ENCODE assay signal across 8 cellular contexts in genomic region chr5:151449288-151449687, GRCh38. TPM values are rescaled to one million over a fixed set of nuclear protein-coding genes. Genes with fewer than 3 reads are reported as not detected.
DNase-seq lines count a peak whose midpoint lies in the region; ATAC-seq, FAIRE-seq and TF ChIP-seq lines count a peak whose summit lies in the region.

No MANE protein-coding gene starts in this region.

- H3K4me1 ChIP-seq in A549 = peaks cover 16% of the 10 kb centered on the region
- peaks cover 24% of the 10 kb centered on the region for H3K4me1 ChIP-seq in GM23248 (ENCODE audit: insufficient read depth)
- H3K4me1 ChIP-seq in lower lobe of right lung = peaks cover 21% of the 10 kb centered on the region
- peaks cover 10 to 22% (median 17%) of the 10 kb centered on the region in 4 donors for H3K4me1 ChIP-seq in esophagus muscularis mucosa

- intact Hi-C loops in lower lobe of right lung (cut with DNase I) (loop anchor here (10.0 kb wide), 1 partner anchor 206 kb away; no protein-coding TSS in a partner anchor), esophagus muscularis mucosa (cut with DNase I) (loop anchor here (2.0 kb wide), 1 partner anchor 204 kb away; no protein-coding TSS in a partner anchor)

- H3K4me3 ChIP-seq in A549 (no peak overlapping the region), GM23248 (peak overlapping the region; percentile 81), lower lobe of right lung (peak overlapping the region; percentile 88), esophagus muscularis mucosa (peak overlapping the region in 1 of 4 donors; percentile 87)

- no peak for DNase-seq in A549 (ENCODE audit: low read depth in 1 of 2, low spot score in 1 of 2)
- no peak for DNase-seq in GM23248
- DNase-seq in lower lobe of right lung = no peak
- no peak for DNase-seq in activated CD8-positive, alpha-beta memory T cell treated with anti-CD3 and anti-CD28 coated beads, Interleukin-2, amount 50 U/mL, for 48 hours
- no peak for DNase-seq in HTR-8/SVneo (ENCODE audit: insufficient read length, low spot score)
- no peak for DNase-seq in T-helper 9 cell
- no peak for DNase-seq in esophagus muscularis mucosa (ENCODE audit: extremely low spot score)

- no peak for TF ChIP-seq CTCF in A549 (IDR thresholded peaks at IDR 0.05)
- TF ChIP-seq CTCF in lower lobe of right lung (IDR thresholded peaks at IDR 0.05) = no peak
- no peak for TF ChIP-seq CTCF in esophagus muscularis mucosa (IDR thresholded peaks at IDR 0.05)

- H3K36me3 Mint-ChIP-seq in activated T-helper 17 cell treated with anti-CD3 and anti-CD28 coated beads, Interleukin-2, amount 50 U/mL, for 72 hours (ENCODE audit: low read depth) = peaks cover 10% of the 10 kb centered on the region

- ATAC-seq in A549 = no peak
- no peak for ATAC-seq in activated T-helper 17 cell treated with anti-CD3 and anti-CD28 coated beads, Interleukin-2, amount 50 U/mL, for 72 hours (replicated peaks)
- ATAC-seq in lower lobe of right lung = no peak

- H3F3A ChIP-seq in GM23248 (ENCODE audit: insufficient read depth) = peaks cover 20% of the 10 kb centered on the region

- peaks cover 44% of the 10 kb centered on the region for H3K79me2 ChIP-seq in GM23248 (ENCODE audit: insufficient read depth)

- CTCF ChIA-PET in A549 (lab: Yijun Ruan, JAX) = interaction anchor here (0.7 to 5.2 kb wide), 9 partner anchors 10 to 693 kb away, joined by 3 to 83 read pairs (median 10); no protein-coding TSS in a partner anchor

- no peaks in the 10 kb centered on the region for H3K9me3 Mint-ChIP-seq in activated T-helper 17 cell treated with anti-CD3 and anti-CD28 coated beads, Interleukin-2, amount 50 U/mL, for 72 hours

- peaks cover 24% of the 10 kb centered on the region for H3K4me1 Mint-ChIP-seq in activated T-helper 17 cell treated with anti-CD3 and anti-CD28 coated beads, Interleukin-2, amount 50 U/mL, for 72 hours

- peak overlapping the region; percentile 89 for H2AFZ ChIP-seq in GM23248

- no peak for TF ChIP-seq EP300 in A549 (IDR thresholded peaks at IDR 0.05)
- TF ChIP-seq EP300 in esophagus muscularis mucosa (IDR thresholded peaks at IDR 0.05) = no peak

- FAIRE-seq in A549 (lab: Jason Lieb, UNC) (no peak), HTR-8/SVneo (lab: Jason Lieb, UNC) (no peak)

- H3K36me3 ChIP-seq in GM23248 (ENCODE audit: low read depth) (no peaks in the 10 kb centered on the region), lower lobe of right lung (no peaks in the 10 kb centered on the region), esophagus muscularis mucosa (no peaks in the 10 kb centered on the region)

- TF ChIP-seq RAD21 in A549 (conservative IDR thresholded peaks at IDR 0.05 in 1 of 2, IDR thresholded peaks at IDR 0.05 in 1 of 2) = no peak

- H3K27me3 ChIP-seq in GM23248 (replicated peaks; ENCODE audit: insufficient read depth) = no peaks in the 10 kb centered on the region
- H3K27me3 ChIP-seq in lower lobe of right lung (ENCODE audit: low read depth) = no peaks in the 10 kb centered on the region
- H3K27me3 ChIP-seq in esophagus muscularis mucosa = no peaks in the 10 kb centered on the region

- no peak for TF ChIP-seq POLR2A in A549 (IDR thresholded peaks at IDR 0.05; ENCODE audit: low read length)
- no peak for TF ChIP-seq POLR2A in esophagus muscularis mucosa (IDR thresholded peaks at IDR 0.05; ENCODE audit: low read depth)

- no peak overlapping the region for H3K27ac Mint-ChIP-seq in activated T-helper 17 cell treated with anti-CD3 and anti-CD28 coated beads, Interleukin-2, amount 50 U/mL, for 72 hours

- H3K4me2 ChIP-seq in A549 (peak overlapping the region; percentile 92; the same call in 1 of the 3 replicates), GM23248 (ENCODE audit: unreplicated experiment) (peak overlapping the region; percentile 76)

- 85% methylated on average over 7 of the region's 7 CpGs for WGBS in A549 (ENCODE audit: missing lambda C conversion rate)
- 38 to 40% methylated on average over 7 of the region's 7 CpGs for WGBS in GM23248 (ENCODE audit: low coverage in 1 of 2, low lambda C conversion rate in 2 of 2, missing lambda C conversion rate in 2 of 2), 2 experiments
- 72% methylated on average over 7 of the region's 7 CpGs for WGBS in esophagus muscularis mucosa

- H3K27me3 Mint-ChIP-seq in activated T-helper 17 cell treated with anti-CD3 and anti-CD28 coated beads, Interleukin-2, amount 50 U/mL, for 72 hours = peaks cover 7% of the 10 kb centered on the region

- H3K9me2 ChIP-seq in GM23248 (ENCODE audit: insufficient read depth) = no peaks in the 10 kb centered on the region

- in situ Hi-C loops in GM23248 (cut with MboI) = loop anchor here (10.0 kb wide), 1 partner anchor 196 kb away; no protein-coding TSS in a partner anchor

- H3K9me3 ChIP-seq in A549 (no peaks in the 10 kb centered on the region), GM23248 (ENCODE audit: low read depth) (no peaks in the 10 kb centered on the region), lower lobe of right lung (no peaks in the 10 kb centered on the region), esophagus muscularis mucosa (no peaks in the 10 kb centered on the region)

- H4K20me1 ChIP-seq in GM23248 (ENCODE audit: insufficient read depth) = no peaks in the 10 kb centered on the region

- H3K27ac ChIP-seq in A549 = no peak overlapping the region
- no peak overlapping the region for H3K27ac ChIP-seq in GM23248
- no peak overlapping the region for H3K27ac ChIP-seq in lower lobe of right lung
- no peak overlapping the region for H3K27ac ChIP-seq in esophagus muscularis mucosa (replicated peaks in 1 of 4)

- peak overlapping the region; percentile 88 for H3K4me3 Mint-ChIP-seq in activated T-helper 17 cell treated with anti-CD3 and anti-CD28 coated beads, Interleukin-2, amount 50 U/mL, for 72 hours

- H3K9ac ChIP-seq in GM23248 = peak overlapping the region; percentile 75

- POLR2A ChIA-PET in A549 (lab: Yijun Ruan, JAX) = no interaction called here

TF ChIP-seq in A549, 52 proteins besides CTCF, POLR2A, EP300 and RAD21:
- TF ChIP-seq MAFK (IDR thresholded peaks at IDR 0.05; ENCODE audit: partially characterized antibody) = no peak
- no peak for TF ChIP-seq JUN (IDR thresholded peaks at IDR 0.05)
TF ChIP-seq in A549: peak in this region for 0.

RNA-seq across cellular contexts. Expression of gene SLC36A1, which starts 1.9 kb away (rescaled TPM):
- polyA plus RNA-seq in A549 (2011; rRNA removed) = 10.8 and 12.4 TPM in 2 replicates
- 5.0 and 6.9 TPM in 2 replicates for polyA plus RNA-seq in A549 (2012; cell fraction: cytosol; rRNA removed)
- polyA plus RNA-seq in A549 (2012; cell fraction: nucleus; rRNA removed) = 18.9 and 20.1 TPM in 2 replicates
- polyA plus RNA-seq in A549 (2017; fragmentation: RNase III; extraction: RNeasy Plus Mini Kit Qiagen cat#74134 plus additional on column Dnase treatment) = 7.2 to 7.6 TPM (median 7.4 TPM) in 3 replicates
- polyA minus RNA-seq in A549 (2011; rRNA and poly(A)+ RNA removed) = 28.5 and 31.9 TPM in 2 replicates
- total RNA-seq in GM23248 (2014; rRNA removed; shearing (Covaris generic)) = 10.1 and 13.4 TPM in 2 replicates
- polyA plus RNA-seq in GM23248 (2016; fragmentation: Nextera tagmentation; extraction: Ambion mirVana) = 6.9 and 7.1 TPM in 2 replicates
- total RNA-seq in activated T-helper 17 cell treated with anti-CD3 and anti-CD28 coated beads, Interleukin-2, amount 50 U/mL, for 72 hours = 1 to 10 TPM; 5.6 TPM
- 11.5 TPM for total RNA-seq in lower lobe of right lung
- 10 to 100 TPM in 1 of 4 donors, 1 to 10 TPM in 3; 5.1 to 13.7 (median 8.8) TPM for total RNA-seq in esophagus muscularis mucosa
